Comparison of ENCODE assay signal across 1 cellular context in genomic region chr2:109563294-109563693, GRCh38.
TF ChIP-seq lines count a peak whose summit lies in the region.

No MANE protein-coding gene starts in this region.

TF ChIP-seq in IMR-90, 13 proteins besides CTCF, POLR2A, EP300 and RAD21:
- TF ChIP-seq ELK1 (IDR thresholded peaks at IDR 0.05; ENCODE audit: borderline replicate concordance, low read depth, low read length), result no peak
- no peak for TF ChIP-seq BHLHE40 (IDR thresholded peaks at IDR 0.05; ENCODE audit: low read depth, low read length)
- no peak for TF ChIP-seq SMC3 (IDR thresholded peaks at IDR 0.05; ENCODE audit: low read depth, low read length)
- TF ChIP-seq MAZ (IDR thresholded peaks at IDR 0.05; ENCODE audit: borderline replicate concordance, low read depth, low read length), result no peak
- TF ChIP-seq RCOR1 (IDR thresholded peaks at IDR 0.05; ENCODE audit: insufficient replicate concordance, low read length), result no peak
- TF ChIP-seq CEBPB (IDR thresholded peaks at IDR 0.05; ENCODE audit: low read depth, low read length), result no peak
- TF ChIP-seq, protein P1, sequence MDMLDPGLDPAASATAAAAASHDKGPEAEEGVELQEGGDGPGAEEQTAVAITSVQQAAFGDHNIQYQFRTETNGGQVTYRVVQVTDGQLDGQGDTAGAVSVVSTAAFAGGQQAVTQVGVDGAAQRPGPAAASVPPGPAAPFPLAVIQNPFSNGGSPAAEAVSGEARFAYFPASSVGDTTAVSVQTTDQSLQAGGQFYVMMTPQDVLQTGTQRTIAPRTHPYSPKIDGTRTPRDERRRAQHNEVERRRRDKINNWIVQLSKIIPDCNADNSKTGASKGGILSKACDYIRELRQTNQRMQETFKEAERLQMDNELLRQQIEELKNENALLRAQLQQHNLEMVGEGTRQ (IDR thresholded peaks at IDR 0.05; ENCODE audit: low read depth, low read length), result no peak
- no peak for TF ChIP-seq FOS (IDR thresholded peaks at IDR 0.05; ENCODE audit: low read depth, low read length)
- TF ChIP-seq CHD1 (IDR thresholded peaks at IDR 0.05; ENCODE audit: low read depth, low read length), result no peak
- no peak for TF ChIP-seq RFX5 (IDR thresholded peaks at IDR 0.05; ENCODE audit: low read depth, low read length)
